ENCODE assay signal across 15 cellular contexts in the genomic region with DNA sequence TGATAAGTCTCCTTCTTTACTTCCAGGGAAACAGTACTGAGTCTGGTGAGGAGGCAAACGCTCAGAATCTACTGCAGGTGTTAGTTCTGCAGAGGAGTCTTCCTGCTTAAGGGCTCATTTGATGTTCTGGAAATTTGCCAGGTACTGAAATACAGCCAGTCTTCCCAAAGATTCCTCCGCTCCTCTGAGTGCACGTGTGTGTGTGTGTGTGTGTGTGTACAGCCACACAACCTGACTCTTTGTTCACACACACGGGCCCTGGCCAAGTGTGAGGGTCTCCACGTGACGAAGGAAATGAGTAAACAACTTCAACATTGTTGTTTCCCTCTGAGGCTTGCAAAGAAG.
DNase-seq lines count a peak whose midpoint lies in the region; ATAC-seq, FAIRE-seq and TF ChIP-seq lines count a peak whose summit lies in the region.
"Had no signal": no experiment of that assay in that cellular context is flagged by ENCODE, and none has a peak within 500 bp of the region (broad histone marks: within the 10 kb centered on the region; RNA-seq: fewer than 3 reads in every experiment).

No MANE protein-coding gene starts in this region.

- ATAC-seq in sciatic nerve, result peak; percentile 41

- H3K4me3 ChIP-seq in choroid plexus epithelial cell (ENCODE audit: low read depth, low read length), result no peak overlapping the region

- intact Hi-C loops in sciatic nerve (cut with DNase I), result no loop called here

- DNase-seq in NCI-H510A treated with DMSO at 0.1 percent for 48 hours (lab: John Stamatoyannopoulos, UW) (peak; percentile 3), NCI-H510A (lab: John Stamatoyannopoulos, UW) (no peak), NCI-H2171 treated with DMSO at 0.1 percent for 48 hours (lab: John Stamatoyannopoulos, UW) (peak; percentile 85), choroid plexus epithelial cell (ENCODE audit: low read depth) (peak; percentile 41), sciatic nerve (ENCODE audit: low spot score) (no peak), D721Med (ENCODE audit: insufficient read length, low spot score) (no peak), DMS153 (lab: John Stamatoyannopoulos, UW) (no peak)
- DNase-seq in activated CD8-positive, alpha-beta memory T cell treated with anti-CD3 and anti-CD28 coated beads, Interleukin-2, amount 50 U/mL, for 4 hours, result no peak
- DNase-seq: activated naive CD8-positive, alpha-beta T cell treated with anti-CD3 and anti-CD28 coated beads for 36 hours; C1 segment of cervical spinal cord; HCEC 1CT; NCI-H2081; stimulated activated CD8-positive, alpha-beta memory T cell treated with anti-CD3 and anti-CD28 coated beads, Interleukin-4, amount 100 ng/mL, for 48 hours had no signal

- no peak for FAIRE-seq in D721Med (lab: Jason Lieb, UNC)
- FAIRE-seq: A204.1, GM12891 had no signal

- no peak for TF ChIP-seq CTCF in choroid plexus epithelial cell (conservative IDR thresholded peaks at IDR 0.05; ENCODE audit: low read depth, low read length)
- TF ChIP-seq CTCF in D721Med (IDR thresholded peaks at IDR 0.05; ENCODE audit: insufficient read depth, missing control alignments), result no peak

Comparison
In these comparisons a context has a peak if more than half of its experiments do, and no peak if none do; other contexts are left out.
1. DNase-seq: peak in NCI-H510A treated with DMSO at 0.1 percent for 48 hours (single experiment), NCI-H2171 treated with DMSO at 0.1 percent for 48 hours (single experiment) and choroid plexus epithelial cell (single experiment); none in NCI-H510A (single experiment), sciatic nerve (single experiment), activated CD8-positive, alpha-beta memory T cell treated with anti-CD3 and anti-CD28 coated beads, Interleukin-2, amount 50 U/mL, for 4 hours (single experiment), D721Med (single experiment) and DMS153 (single experiment).